ENCODE assay signal across 15 cellular contexts in genomic region chr17:33980193-33980592, GRCh38.
"Had no signal": no experiment of that assay in that cellular context is flagged by ENCODE, and none has a peak within 500 bp of the region (broad histone marks: within the 10 kb centered on the region; RNA-seq: fewer than 3 reads in every experiment).

No MANE protein-coding gene starts in this region.

- H3K9me3 ChIP-seq: adrenal gland, gastroesophageal sphincter, right lobe of liver had no signal

- H3K36me3 ChIP-seq: adrenal gland, cardiac muscle cell, gastroesophageal sphincter, right lobe of liver, WERI-Rb-1 had no signal

- ATAC-seq: gastroesophageal sphincter, left cardiac atrium, right lobe of liver had no signal

- FAIRE-seq: endometrium had no signal

- H3K4me2 ChIP-seq: smooth muscle cell had no signal

- DNase-seq: activated CD4-positive, alpha-beta T cell treated with anti-CD3 and anti-CD28 coated beads, Interleukin-2, amount 50 U/mL, for 48 hours; activated effector memory CD4-positive, alpha-beta T cell treated with anti-CD3 and anti-CD28 coated beads, Interleukin-2, amount 50 U/mL, for 16 hours; activated T-cell treated with anti-CD3 and anti-CD28 coated beads, Interleukin-2, amount 50 U/mL, for 48 hours; adrenal gland; left cardiac atrium; midbrain; right lobe of liver; stimulated activated CD4-positive, alpha-beta T cell treated with anti-CD3 and anti-CD28 coated beads, Interleukin-4, amount 100 ng/mL, for 4 hours; stimulated activated CD8-positive, alpha-beta memory T cell treated with anti-CD3 and anti-CD28 coated beads, Interleukin-4, amount 100 ng/mL, for 48 hours; WERI-Rb-1 had no signal

- H3K27me3 ChIP-seq: adrenal gland, cardiac muscle cell, right lobe of liver had no signal

- H3K27ac ChIP-seq: adrenal gland, cardiac muscle cell, gastroesophageal sphincter, right lobe of liver, WERI-Rb-1 had no signal

- H3K4me1 ChIP-seq: adrenal gland, gastroesophageal sphincter, right lobe of liver had no signal

- H3K4me3 ChIP-seq: adrenal gland, cardiac muscle cell, gastroesophageal sphincter, lung, right lobe of liver, smooth muscle cell had no signal
